Comparison of ENCODE assay signal across 8 cellular contexts in the genomic region with DNA sequence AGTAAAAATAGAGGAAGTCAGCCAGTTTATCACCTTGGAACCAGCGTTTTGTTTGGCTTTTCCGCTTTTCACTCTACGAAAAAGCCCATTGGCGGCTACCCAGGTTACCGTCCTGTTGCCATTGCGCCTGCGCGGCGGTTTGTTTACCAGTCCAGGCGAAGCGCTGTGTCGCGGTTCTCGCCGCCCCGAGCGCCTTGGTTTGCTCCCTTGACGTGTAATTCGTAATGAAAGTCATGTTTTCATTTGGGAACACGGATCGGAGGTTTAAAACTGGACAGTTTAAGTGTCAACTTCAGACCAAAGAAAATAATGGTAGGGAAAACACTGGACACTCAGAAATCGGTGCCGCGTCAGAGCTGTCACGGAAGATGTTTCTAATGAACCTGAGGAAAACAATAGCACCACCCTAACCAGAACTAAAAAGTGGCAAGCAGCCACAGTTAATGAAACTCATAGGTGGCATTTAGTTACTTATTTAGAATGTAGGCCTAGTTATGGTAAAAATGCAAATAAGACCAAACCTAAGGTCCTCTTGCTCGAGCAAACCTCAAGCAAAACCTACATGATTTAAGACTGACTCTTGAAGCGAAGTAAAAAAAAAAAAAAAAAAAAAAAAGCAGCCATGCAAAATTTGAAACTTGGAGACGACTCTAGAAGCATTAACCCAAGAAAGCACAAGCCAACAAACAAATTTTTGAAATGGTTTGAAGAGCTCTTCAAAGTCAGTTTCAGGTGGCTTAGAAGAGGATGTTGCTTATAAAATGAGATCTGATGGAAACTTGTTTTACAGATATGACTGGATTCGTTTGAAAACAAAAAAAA. TPM values are rescaled to one million over a fixed set of nuclear protein-coding genes. Genes with fewer than 3 reads are reported as not detected.
DNase-seq lines count a peak whose midpoint lies in the region; ATAC-seq and TF ChIP-seq lines count a peak whose summit lies in the region.

No MANE protein-coding gene starts in this region.

- H3K9me3 Mint-ChIP-seq in CD8-positive, alpha-beta memory T cell, result no peaks in the 10 kb centered on the region

- CTCF ChIA-PET in CD8-positive, alpha-beta memory T cell (lab: Charles Lee), result interaction anchor here (0.8 to 3.0 kb wide), 11 partner anchors 12 to 338 kb away, joined by 3 to 13 read pairs (median 5); a partner anchor contains a TSS

- no peaks in the 10 kb centered on the region for H3K9me3 ChIP-seq in CD8-positive, alpha-beta memory T cell (ENCODE audit: low read length)
- H3K9me3 ChIP-seq in OCI-LY3 (ENCODE audit: insufficient read depth, low read length) (no peaks in the 10 kb centered on the region), mucosa of rectum (ENCODE audit: control insufficient read depth in 2 of 2, low read length in 2 of 2) (no peaks in the 10 kb centered on the region)

- H3K27me3 ChIP-seq in CD8-positive, alpha-beta memory T cell (ENCODE audit: insufficient read depth, low read length, poor library complexity, severe bottlenecking), result no peaks in the 10 kb centered on the region
- H3K27me3 ChIP-seq in OCI-LY3 (ENCODE audit: low read depth, low read length), result no peaks in the 10 kb centered on the region
- no peaks in the 10 kb centered on the region for H3K27me3 ChIP-seq in mucosa of rectum (ENCODE audit: control insufficient read depth in 2 of 2, insufficient read depth in 2 of 2, low read length in 2 of 2)

- POLR2A ChIA-PET in CD8-positive, alpha-beta memory T cell (lab: Charles Lee), result interaction anchor here (0.5 to 4.8 kb wide), 14 partner anchors 9 to 347 kb away, joined by 3 to 168 read pairs (median 8); a partner anchor contains a TSS

- peak overlapping the region; percentile 93 for H2AFZ ChIP-seq in OCI-LY3 (ENCODE audit: low read depth, low read length)

- H3K4me3 Mint-ChIP-seq in CD8-positive, alpha-beta memory T cell, result peak overlapping the region; percentile 87 to 99 (median 94)

- H3K9ac ChIP-seq in OCI-LY3 (ENCODE audit: low read length), result peak overlapping the region; percentile 90
- H3K9ac ChIP-seq in mucosa of rectum (ENCODE audit: low read depth in 1 of 2, low read length in 2 of 2), result peak overlapping the region; percentile 88 to 94

- no peaks in the 10 kb centered on the region for H3K79me2 ChIP-seq in OCI-LY3 (ENCODE audit: low read length)

- no peaks in the 10 kb centered on the region for H3K27me3 Mint-ChIP-seq in CD8-positive, alpha-beta memory T cell

- 0 out of 2 replicates have a peak, but pooled peaks have one; percentile 6 for TF ChIP-seq CTCF in OCI-LY3 (IDR thresholded peaks at IDR 0.05; ENCODE audit: low read depth, low read length)

- peaks cover 0 to 4% (median 2%) of the 10 kb centered on the region in 3 donors for H3K36me3 Mint-ChIP-seq in CD8-positive, alpha-beta memory T cell

- H3K27ac ChIP-seq in CD8-positive, alpha-beta memory T cell (ENCODE audit: low read depth, low read length), result peak overlapping the region; percentile 98
- H3K27ac ChIP-seq in OCI-LY3 (ENCODE audit: low read length) (peak overlapping the region; percentile 88), mucosa of rectum (ENCODE audit: low read depth in 2 of 2, low read length in 2 of 2) (peak overlapping the region; percentile 91 to 94)

- H3K36me3 ChIP-seq in CD8-positive, alpha-beta memory T cell (ENCODE audit: insufficient read depth, low read length), result no peaks in the 10 kb centered on the region
- H3K36me3 ChIP-seq in OCI-LY3 (replicated peaks; ENCODE audit: low read depth, low read length), result peaks cover 3% of the 10 kb centered on the region
- H3K36me3 ChIP-seq in mucosa of rectum (ENCODE audit: control insufficient read depth in 2 of 2, insufficient read depth in 2 of 2, low read length in 2 of 2), result no peaks in the 10 kb centered on the region

- peak; percentile 44 for ATAC-seq in GM21367 (IDR thresholded peaks at IDR 0.05; ENCODE audit: unreplicated experiment)

- peaks cover 19% of the 10 kb centered on the region for H3K4me1 ChIP-seq in CD8-positive, alpha-beta memory T cell (ENCODE audit: insufficient read depth, low read length)
- H3K4me1 ChIP-seq in OCI-LY3 (ENCODE audit: low read length) (peaks cover 28% of the 10 kb centered on the region), mucosa of rectum (ENCODE audit: control insufficient read depth in 2 of 2, insufficient read depth in 2 of 2, low read length in 2 of 2) (peaks cover 0 to 4% of the 10 kb centered on the region in 2 donors)

- H3K4me3 ChIP-seq in CD8-positive, alpha-beta memory T cell (ENCODE audit: low read length), result peak overlapping the region; percentile 80
- H3K4me3 ChIP-seq in OCI-LY3 (ENCODE audit: low read length) (peak overlapping the region; percentile 83), mucosa of rectum (ENCODE audit: low read length in 2 of 2) (peak overlapping the region; percentile 70 to 83)

- TF ChIP-seq POLR2A in erythroblast (IDR thresholded peaks at IDR 0.05; ENCODE audit: low read length), result peak; percentile 93

- H3K4me1 Mint-ChIP-seq in CD8-positive, alpha-beta memory T cell, result peaks cover 26 to 40% (median 32%) of the 10 kb centered on the region in 3 donors

- DNase-seq in CD8-positive, alpha-beta memory T cell, result peak; percentile 87 to 96 (median 93)
- DNase-seq in HT1080 (ENCODE audit: low read depth) (peak; percentile 73), activated T-cell treated with anti-CD3 and anti-CD28 coated beads for 48 hours (ENCODE audit: low read depth) (peak; percentile 82), erythroblast (lab: John Stamatoyannopoulos, UW) (peak; percentile 94 to 96)
- peak; percentile 93 for DNase-seq in stimulated activated CD8-positive, alpha-beta memory T cell treated with anti-CD3 and anti-CD28 coated beads, Interleukin-4, amount 100 ng/mL, for 48 hours

- H3K27ac Mint-ChIP-seq in CD8-positive, alpha-beta memory T cell, result peak overlapping the region; percentile 99 to 100 (median 100)

- H3K4me2 ChIP-seq in OCI-LY3 (ENCODE audit: low read length), result peak overlapping the region; percentile 89

- H4K20me1 ChIP-seq in OCI-LY3 (ENCODE audit: insufficient read depth, low read length), result no peaks in the 10 kb centered on the region

RNA-seq across cellular contexts. Expression of a gene that starts 0.8 kb away (rescaled TPM):
- 1 to 10 TPM; 9.1 TPM for total RNA-seq in CD8-positive, alpha-beta memory T cell
- polyA plus RNA-seq in CD8-positive, alpha-beta memory T cell, result 1.3 TPM
- 0.37 and 0.73 TPM in 2 replicates for total RNA-seq in HT1080 (2014; rRNA removed; shearing (Covaris generic))
- 0.41 and 0.94 TPM in 2 replicates for polyA plus RNA-seq in HT1080 (2015; cell fraction: cytosol; rRNA removed)
- polyA plus RNA-seq in HT1080 (2015; cell fraction: nucleus; rRNA removed), result 1.2 and 3.3 TPM in 2 replicates

RNA-seq across cellular contexts. Expression of a gene that starts 20.4 kb away (rescaled TPM):
- 10 to 100 TPM; 47.1 to 48.7 TPM for total RNA-seq in CD8-positive, alpha-beta memory T cell
- polyA plus RNA-seq in CD8-positive, alpha-beta memory T cell, result 10.0 TPM
- total RNA-seq in HT1080 (2014; rRNA removed; shearing (Covaris generic)), result 18.9 and 24.0 TPM in 2 replicates
- polyA plus RNA-seq in HT1080 (2015; cell fraction: cytosol; rRNA removed), result 16.8 and 18.8 TPM in 2 replicates
- polyA plus RNA-seq in HT1080 (2015; cell fraction: nucleus; rRNA removed), result 24.8 and 27.6 TPM in 2 replicates

Comparison
In these comparisons a context has a peak if more than half of its experiments do, and no peak if none do; other contexts are left out.
1. Peak in every context shown above with its lines: DNase-seq, ATAC-seq, H3K4me3 ChIP-seq and H3K27ac ChIP-seq.